In the genomic region with DNA sequence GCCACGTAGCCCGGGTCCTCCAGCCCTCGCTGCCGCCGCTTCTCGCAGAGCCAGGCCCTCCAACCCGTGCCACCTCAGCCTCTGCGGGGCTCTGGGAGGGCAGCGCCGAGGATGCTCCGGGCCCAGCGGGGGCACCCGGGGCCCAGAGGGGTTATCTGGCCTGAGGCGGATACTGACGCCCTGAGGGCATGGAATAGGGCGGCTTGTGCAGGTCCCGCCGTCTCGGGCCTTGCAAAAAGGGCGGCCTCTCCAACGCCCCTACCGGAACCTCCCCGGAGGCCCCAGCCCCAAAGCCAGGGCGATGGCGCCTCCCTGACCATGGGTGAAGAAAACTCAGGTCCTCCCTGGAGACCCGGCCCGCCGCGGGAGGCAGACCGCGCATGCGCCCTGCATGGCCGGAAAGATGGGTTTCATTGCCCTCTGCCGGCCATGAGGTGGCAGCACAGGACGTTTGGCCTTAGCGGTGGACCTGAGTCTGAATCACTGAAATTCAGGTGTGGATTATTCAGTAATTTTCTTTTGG, we compare ENCODE assay signal across 8 cellular contexts. TPM values are rescaled to one million over a fixed set of nuclear protein-coding genes. Genes with fewer than 3 reads are reported as not detected.
DNase-seq lines count a peak whose midpoint lies in the region; ATAC-seq and TF ChIP-seq lines count a peak whose summit lies in the region.
"Not testable (repeated sequence)": the region's sequence is repeated elsewhere in the genome, so short reads cannot be mapped to it uniquely, and the experiment has no call there.
"Had no signal": no experiment of that assay in that cellular context is flagged by ENCODE, and none has a peak within 500 bp of the region (broad histone marks: within the 10 kb centered on the region; RNA-seq: fewer than 3 reads in every experiment).

No MANE protein-coding gene starts in this region.

- CTCF ChIA-PET in activated CD8-positive, alpha-beta T cell treated with anti-CD3 and anti-CD28 coated beads for 36 hours (lab: Charles Lee) = interaction anchor here (0.6 kb wide), 1 partner anchor 380 kb away, joined by 3 read pairs; no protein-coding TSS in a partner anchor

- H3K4me1 ChIP-seq in OCI-LY3 (ENCODE audit: low read length) = not testable (repeated sequence)

- not testable (repeated sequence) for H3K4me1 Mint-ChIP-seq in activated CD8-positive, alpha-beta T cell treated with anti-CD3 and anti-CD28 coated beads for 36 hours (ENCODE audit: low read depth); naive thymus-derived CD8-positive, alpha-beta T cell

- in situ Hi-C loops in GM13976 (cut with MboI; ENCODE audit: low sequenced_read_pairs, unreplicated experiment); brain microvascular endothelial cell (cut with HindIII; ENCODE audit: low pct_ligation_motif_present, low sequenced_read_pairs): not testable (repeated sequence)

- not testable (repeated sequence) for H3K9me3 ChIP-seq in OCI-LY3 (ENCODE audit: insufficient read depth, low read length)

- H3K9ac ChIP-seq in OCI-LY3 (ENCODE audit: low read length) = not testable (repeated sequence)

- DNase-seq in GM13976 (ENCODE audit: low spot score) = peak; percentile 33
- peak; percentile 76 for DNase-seq in activated CD8-positive, alpha-beta T cell treated with anti-CD3 and anti-CD28 coated beads for 36 hours
- peak; percentile 19 for DNase-seq in brain microvascular endothelial cell
- peak; percentile 36 for DNase-seq in left cardiac atrium
- DNase-seq in naive thymus-derived CD8-positive, alpha-beta T cell = peak; percentile 21 to 64 (median 58)
- DNase-seq in stimulated activated CD4-positive, alpha-beta T cell treated with anti-CD3 and anti-CD28 coated beads, Interleukin-1b, Interleukin-23, amount 100 ng/mL, for 48 hours = peak; percentile 66

- not testable (repeated sequence) for H3K27me3 Mint-ChIP-seq in activated CD8-positive, alpha-beta T cell treated with anti-CD3 and anti-CD28 coated beads for 36 hours; naive thymus-derived CD8-positive, alpha-beta T cell

- not testable (repeated sequence) for H2AFZ ChIP-seq in OCI-LY3 (ENCODE audit: low read depth, low read length)

- intact Hi-C loops in activated CD8-positive, alpha-beta T cell treated with anti-CD3 and anti-CD28 coated beads for 36 hours (cut with micrococcal nuclease); left cardiac atrium (cut with DNase I): not testable (repeated sequence)

- H3K27ac ChIP-seq in OCI-LY3 (ENCODE audit: low read length); brain microvascular endothelial cell: not testable (repeated sequence)

- H3K36me3 Mint-ChIP-seq in activated CD8-positive, alpha-beta T cell treated with anti-CD3 and anti-CD28 coated beads for 36 hours (ENCODE audit: low read depth); naive thymus-derived CD8-positive, alpha-beta T cell: not testable (repeated sequence)

- not testable (repeated sequence) for H3K79me2 ChIP-seq in OCI-LY3 (ENCODE audit: low read length)

- TF ChIP-seq CTCF in GM13976 (IDR thresholded peaks at IDR 0.05; ENCODE audit: borderline replicate concordance, control extremely low read depth, extremely low read depth, insufficient read depth, missing control alignments) = not testable (repeated sequence)
- peak; percentile 11; the same call in 1 of the 2 replicates for TF ChIP-seq CTCF in OCI-LY3 (IDR thresholded peaks at IDR 0.05; ENCODE audit: low read depth, low read length)
- peak; percentile 75 for TF ChIP-seq CTCF in activated CD8-positive, alpha-beta T cell treated with anti-CD3 and anti-CD28 coated beads for 36 hours (IDR thresholded peaks at IDR 0.05)
- TF ChIP-seq CTCF in brain microvascular endothelial cell (IDR thresholded peaks at IDR 0.05; ENCODE audit: low read depth, low read length, missing control alignments) = peak; percentile 8

- peak overlapping the region; percentile 53 for H3K4me3 Mint-ChIP-seq in activated CD8-positive, alpha-beta T cell treated with anti-CD3 and anti-CD28 coated beads for 36 hours
- peak overlapping the region in 9 of 10 donors; percentile 12 to 73 (median 57) for H3K4me3 Mint-ChIP-seq in naive thymus-derived CD8-positive, alpha-beta T cell

- peak; percentile 61 for ATAC-seq in activated CD8-positive, alpha-beta T cell treated with anti-CD3 and anti-CD28 coated beads for 36 hours
- not testable (repeated sequence) for ATAC-seq in left cardiac atrium
- peak; percentile 48 to 53 for ATAC-seq in naive thymus-derived CD8-positive, alpha-beta T cell

- H4K20me1 ChIP-seq in OCI-LY3 (ENCODE audit: insufficient read depth, low read length) = not testable (repeated sequence)

- H3K27ac Mint-ChIP-seq in activated CD8-positive, alpha-beta T cell treated with anti-CD3 and anti-CD28 coated beads for 36 hours; naive thymus-derived CD8-positive, alpha-beta T cell: not testable (repeated sequence)

- H3K36me3 ChIP-seq in OCI-LY3 (replicated peaks; ENCODE audit: low read depth, low read length); brain microvascular endothelial cell (replicated peaks): not testable (repeated sequence)

- H3K27me3 ChIP-seq in OCI-LY3 (ENCODE audit: low read depth, low read length); brain microvascular endothelial cell (replicated peaks): not testable (repeated sequence)

- POLR2A ChIA-PET in activated CD8-positive, alpha-beta T cell treated with anti-CD3 and anti-CD28 coated beads for 36 hours (lab: Charles Lee); naive thymus-derived CD8-positive, alpha-beta T cell (lab: Charles Lee): not testable (repeated sequence)

- H3K4me2 ChIP-seq in OCI-LY3 (ENCODE audit: low read length) = not testable (repeated sequence)

- H3K9me3 Mint-ChIP-seq in activated CD8-positive, alpha-beta T cell treated with anti-CD3 and anti-CD28 coated beads for 36 hours; naive thymus-derived CD8-positive, alpha-beta T cell: not testable (repeated sequence)

- H3K4me3 ChIP-seq in OCI-LY3 (ENCODE audit: low read length); brain microvascular endothelial cell (ENCODE audit: low read depth, low read length): not testable (repeated sequence)

RNA-seq across cellular contexts. Expression of a gene that starts 18.1 kb away (rescaled TPM):
- not detected for total RNA-seq in activated CD8-positive, alpha-beta T cell treated with anti-CD3 and anti-CD28 coated beads for 36 hours
- total RNA-seq in left cardiac atrium = not detected
- total RNA-seq in naive thymus-derived CD8-positive, alpha-beta T cell = not detected
- polyA plus RNA-seq in naive thymus-derived CD8-positive, alpha-beta T cell = not detected
- total RNA-seq: renal cortical epithelial cell had no signal

RNA-seq across cellular contexts. Expression of a gene that starts 27.6 kb away (rescaled TPM):
- total RNA-seq in activated CD8-positive, alpha-beta T cell treated with anti-CD3 and anti-CD28 coated beads for 36 hours = not detected
- not detected for total RNA-seq in left cardiac atrium
- not detected for total RNA-seq in naive thymus-derived CD8-positive, alpha-beta T cell
- not detected for polyA plus RNA-seq in naive thymus-derived CD8-positive, alpha-beta T cell
- total RNA-seq: renal cortical epithelial cell had no signal

RNA-seq across cellular contexts. Expression of a gene that starts 32.4 kb away (rescaled TPM):
- total RNA-seq in activated CD8-positive, alpha-beta T cell treated with anti-CD3 and anti-CD28 coated beads for 36 hours = not detected
- not detected for total RNA-seq in left cardiac atrium
- not detected for total RNA-seq in naive thymus-derived CD8-positive, alpha-beta T cell
- polyA plus RNA-seq in naive thymus-derived CD8-positive, alpha-beta T cell = not detected
- total RNA-seq: renal cortical epithelial cell had no signal

RNA-seq across cellular contexts. Expression of a gene that starts 37.1 kb away (rescaled TPM):
- total RNA-seq in activated CD8-positive, alpha-beta T cell treated with anti-CD3 and anti-CD28 coated beads for 36 hours = not detected
- not detected for total RNA-seq in left cardiac atrium
- total RNA-seq in naive thymus-derived CD8-positive, alpha-beta T cell = not detected
- not detected for polyA plus RNA-seq in naive thymus-derived CD8-positive, alpha-beta T cell
- total RNA-seq: renal cortical epithelial cell had no signal

RNA-seq across cellular contexts. Expression of a gene that starts 41.9 kb away (rescaled TPM):
- not detected for total RNA-seq in activated CD8-positive, alpha-beta T cell treated with anti-CD3 and anti-CD28 coated beads for 36 hours
- not detected for total RNA-seq in left cardiac atrium
- total RNA-seq in naive thymus-derived CD8-positive, alpha-beta T cell = not detected
- not detected for polyA plus RNA-seq in naive thymus-derived CD8-positive, alpha-beta T cell
- total RNA-seq: renal cortical epithelial cell had no signal

Comparison
In these comparisons a context has a peak if more than half of its experiments do, and no peak if none do; other contexts are left out.
1. DNase-seq: peak in every context shown above with its lines; median percentile 76 in activated CD8-positive, alpha-beta T cell treated with anti-CD3 and anti-CD28 coated beads for 36 hours; 66 in stimulated activated CD4-positive, alpha-beta T cell treated with anti-CD3 and anti-CD28 coated beads, Interleukin-1b, Interleukin-23, amount 100 ng/mL, for 48 hours; 58 in naive thymus-derived CD8-positive, alpha-beta T cell; 36 in left cardiac atrium; 33 in GM13976; 19 in brain microvascular endothelial cell.